Comparison of ENCODE assay signal across 8 cellular contexts in genomic region chr4:38489924-38490639, GRCh38.
A peak's percentile ranks its signal among the peaks of the same experiment; 100 is the strongest.
DNase-seq lines count a peak whose midpoint lies in the region; ATAC-seq and TF ChIP-seq lines count a peak whose summit lies in the region.

No MANE protein-coding gene starts in this region.

- CTCF ChIA-PET in activated CD4-positive, alpha-beta T cell treated with anti-CD3 and anti-CD28 coated beads, Interleukin-2, amount 10 ng/mL, durations not matched to agents 7 days and 5 days (lab: Charles Lee) = interaction anchor here (1.0 kb wide), 1 partner anchor 40 kb away, joined by 3 read pairs; no protein-coding TSS in a partner anchor

- ATAC-seq in GM21526 (IDR thresholded peaks at IDR 0.05; ENCODE audit: low FRiP score, unreplicated experiment) = no peak
- ATAC-seq in HG02885 (IDR thresholded peaks at IDR 0.05; ENCODE audit: poor library complexity, unreplicated experiment) = no peak
- ATAC-seq in GM18858 (IDR thresholded peaks at IDR 0.05; ENCODE audit: unreplicated experiment) = no peak

- H3K4me3 Mint-ChIP-seq in activated CD4-positive, alpha-beta T cell treated with anti-CD3 and anti-CD28 coated beads, Interleukin-2, amount 10 ng/mL, durations not matched to agents 7 days and 5 days = peak overlapping the region; percentile 22
- H3K4me3 Mint-ChIP-seq in brain = peak overlapping the region in 3 of 5 experiments; percentile 45 to 63 (median 55)
- H3K4me3 Mint-ChIP-seq in stimulated activated naive CD8-positive, alpha-beta T cell treated with anti-CD3 and anti-CD28 coated beads, Interleukin-15, Interleukin-2, amounts not matched to agents 100 ng/mL and 50 ng/mL, for 24 hours = peak overlapping the region; percentile 81

- peak; percentile 10 for DNase-seq in activated CD4-positive, alpha-beta T cell treated with anti-CD3 and anti-CD28 coated beads, Interleukin-2, amount 10 ng/mL, durations not matched to agents 7 days and 5 days
- DNase-seq in activated CD4-positive, alpha-beta T cell treated with anti-CD3 and anti-CD28 coated beads for 1 hour = no peak
- peak; percentile 92 for DNase-seq in islet precursor cell

- peaks cover 2% of the 10 kb centered on the region for H3K36me3 Mint-ChIP-seq in activated CD4-positive, alpha-beta T cell treated with anti-CD3 and anti-CD28 coated beads, Interleukin-2, amount 10 ng/mL, durations not matched to agents 7 days and 5 days (ENCODE audit: low read depth)
- H3K36me3 Mint-ChIP-seq in brain = no peaks in the 10 kb centered on the region
- H3K36me3 Mint-ChIP-seq in stimulated activated naive CD8-positive, alpha-beta T cell treated with anti-CD3 and anti-CD28 coated beads, Interleukin-15, Interleukin-2, amounts not matched to agents 100 ng/mL and 50 ng/mL, for 24 hours (ENCODE audit: low read depth) = no peaks in the 10 kb centered on the region

- peaks cover 34% of the 10 kb centered on the region for H3K4me1 Mint-ChIP-seq in activated CD4-positive, alpha-beta T cell treated with anti-CD3 and anti-CD28 coated beads, Interleukin-2, amount 10 ng/mL, durations not matched to agents 7 days and 5 days
- H3K4me1 Mint-ChIP-seq in brain = peaks cover 26% of the 10 kb centered on the region
- H3K4me1 Mint-ChIP-seq in stimulated activated naive CD8-positive, alpha-beta T cell treated with anti-CD3 and anti-CD28 coated beads, Interleukin-15, Interleukin-2, amounts not matched to agents 100 ng/mL and 50 ng/mL, for 24 hours (ENCODE audit: low read depth) = peaks cover 32% of the 10 kb centered on the region

- POLR2A ChIA-PET in activated CD4-positive, alpha-beta T cell treated with anti-CD3 and anti-CD28 coated beads, Interleukin-2, amount 10 ng/mL, durations not matched to agents 7 days and 5 days (lab: Charles Lee) = no interaction called here

- no peak for TF ChIP-seq CTCF in brain (conservative IDR thresholded peaks at IDR 0.05)

- peak overlapping the region; percentile 87 for H3K27ac Mint-ChIP-seq in activated CD4-positive, alpha-beta T cell treated with anti-CD3 and anti-CD28 coated beads, Interleukin-2, amount 10 ng/mL, durations not matched to agents 7 days and 5 days
- peak overlapping the region in 4 of 5 experiments; percentile 82 to 91 (median 86) for H3K27ac Mint-ChIP-seq in brain
- H3K27ac Mint-ChIP-seq in stimulated activated naive CD8-positive, alpha-beta T cell treated with anti-CD3 and anti-CD28 coated beads, Interleukin-15, Interleukin-2, amounts not matched to agents 100 ng/mL and 50 ng/mL, for 24 hours = peak overlapping the region; percentile 92

- H3K27me3 Mint-ChIP-seq in activated CD4-positive, alpha-beta T cell treated with anti-CD3 and anti-CD28 coated beads, Interleukin-2, amount 10 ng/mL, durations not matched to agents 7 days and 5 days = peaks cover 4% of the 10 kb centered on the region
- peaks cover 3% of the 10 kb centered on the region for H3K27me3 Mint-ChIP-seq in brain
- H3K27me3 Mint-ChIP-seq in stimulated activated naive CD8-positive, alpha-beta T cell treated with anti-CD3 and anti-CD28 coated beads, Interleukin-15, Interleukin-2, amounts not matched to agents 100 ng/mL and 50 ng/mL, for 24 hours = no peaks in the 10 kb centered on the region

- H3K9me3 Mint-ChIP-seq in activated CD4-positive, alpha-beta T cell treated with anti-CD3 and anti-CD28 coated beads, Interleukin-2, amount 10 ng/mL, durations not matched to agents 7 days and 5 days = no peaks in the 10 kb centered on the region
- H3K9me3 Mint-ChIP-seq in brain = no peaks in the 10 kb centered on the region
- H3K9me3 Mint-ChIP-seq in stimulated activated naive CD8-positive, alpha-beta T cell treated with anti-CD3 and anti-CD28 coated beads, Interleukin-15, Interleukin-2, amounts not matched to agents 100 ng/mL and 50 ng/mL, for 24 hours = no peaks in the 10 kb centered on the region

Comparison
In these comparisons a context has a peak if more than half of its experiments do, and no peak if none do; other contexts are left out.
1. H3K4me3 Mint-ChIP-seq: peak in every context shown above with its lines; median percentile 81 in stimulated activated naive CD8-positive, alpha-beta T cell treated with anti-CD3 and anti-CD28 coated beads, Interleukin-15, Interleukin-2, amounts not matched to agents 100 ng/mL and 50 ng/mL, for 24 hours; 55 in brain; 22 in activated CD4-positive, alpha-beta T cell treated with anti-CD3 and anti-CD28 coated beads, Interleukin-2, amount 10 ng/mL, durations not matched to agents 7 days and 5 days.